ENCODE assay signal across 21 cellular contexts in the genomic region with DNA sequence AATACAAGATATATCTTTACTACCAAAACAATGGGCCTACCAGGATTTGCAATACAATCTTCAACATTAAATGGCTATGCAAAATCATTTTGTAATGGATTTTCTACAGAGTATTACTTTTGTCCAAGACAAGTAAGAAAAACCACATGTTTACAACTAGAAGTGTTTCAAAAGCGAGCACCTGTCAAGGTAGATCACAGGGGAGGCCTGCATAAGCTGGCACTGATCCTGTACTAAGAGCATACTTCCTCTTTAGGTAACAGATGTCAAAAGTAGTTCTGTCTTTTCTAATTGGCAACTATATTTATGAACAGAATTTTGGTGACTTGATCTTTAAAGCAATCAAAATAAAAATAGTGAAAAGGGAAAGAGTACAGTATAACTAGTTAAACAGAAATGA.
DNase-seq lines count a peak whose midpoint lies in the region; ATAC-seq, FAIRE-seq and TF ChIP-seq lines count a peak whose summit lies in the region.
"Had no signal": no experiment of that assay in that cellular context is flagged by ENCODE, and none has a peak within 500 bp of the region (broad histone marks: within the 10 kb centered on the region; RNA-seq: fewer than 3 reads in every experiment).

No MANE protein-coding gene starts in this region.

- WGBS in pancreas, 2 donors = 40 to 48% methylated on average over 1 of the region's 1 CpG
- 92 to 100% (median 97%) methylated on average over 1 of the region's 1 CpG for WGBS in heart left ventricle, 4 donors

- no peaks in the 10 kb centered on the region for H3K4me1 ChIP-seq in pancreas
- peaks cover 0 to 4% (median 0%) of the 10 kb centered on the region in 12 donors for H3K4me1 ChIP-seq in heart left ventricle
- H3K4me1 ChIP-seq: BLaER1 treated with 17β-estradiol and CSF1 and Interleukin-3, amounts not matched to agents 10 nM and 100 nM had no signal

- intact Hi-C loops in pancreas (cut with DNase I) = no loop called here
- intact Hi-C loops in heart left ventricle (cut with DNase I) = no loop called here

- no peak for TF ChIP-seq CTCF in pancreas (IDR thresholded peaks at IDR 0.05)
- TF ChIP-seq CTCF in heart left ventricle (IDR thresholded peaks at IDR 0.05) = no peak

- H3K9me3 ChIP-seq in pancreas (no peaks in the 10 kb centered on the region), heart left ventricle (no peaks in the 10 kb centered on the region)
- H3K9me3 ChIP-seq: adrenal gland; BLaER1 treated with 17β-estradiol and CSF1 and Interleukin-3, amounts not matched to agents 10 nM and 100 nM; thyroid gland had no signal

- H3K27ac ChIP-seq in pancreas (no peak overlapping the region), heart left ventricle (no peak overlapping the region)
- H3K27ac ChIP-seq: adrenal gland; BLaER1 treated with 17β-estradiol and CSF1 and Interleukin-3, amounts not matched to agents 10 nM and 100 nM; thyroid gland had no signal

- H3K4me3 ChIP-seq in pancreas = no peak overlapping the region
- no peak overlapping the region for H3K4me3 ChIP-seq in heart left ventricle
- H3K4me3 ChIP-seq: adrenal gland; BLaER1 treated with 17β-estradiol and CSF1 and Interleukin-3, amounts not matched to agents 10 nM and 100 nM; thyroid gland had no signal

- peak; percentile 51 for FAIRE-seq in pancreas (lab: Jason Lieb, UNC)
- FAIRE-seq: GM18507 had no signal

- H3K36me3 ChIP-seq in pancreas = no peaks in the 10 kb centered on the region
- H3K36me3 ChIP-seq in heart left ventricle = no peaks in the 10 kb centered on the region
- H3K36me3 ChIP-seq: adrenal gland; BLaER1 treated with 17β-estradiol and CSF1 and Interleukin-3, amounts not matched to agents 10 nM and 100 nM; thyroid gland had no signal

- DNase-seq in SKM-1 treated with dmso at 0.1 percent for 144 hours (lab: John Stamatoyannopoulos, UW; ENCODE audit: unreplicated experiment) (peak; percentile 5), SKM-1 (lab: John Stamatoyannopoulos, UW; ENCODE audit: unreplicated experiment) (no peak), NCI-H69 (lab: John Stamatoyannopoulos, UW) (peak; percentile 71), pancreas (no peak), medulla oblongata (ENCODE audit: extremely low spot score) (no peak), heart left ventricle (no peak)
- DNase-seq: activated CD8-positive, alpha-beta memory T cell treated with anti-CD3 and anti-CD28 coated beads for 24 hours; adrenal gland; dermis blood vessel endothelial cell; DMS153; foreskin melanocyte; left cardiac atrium; midbrain; NCI-H2029; NCI-H510A treated with DMSO at 0.1 percent for 48 hours; thyroid gland had no signal

- peak; percentile 51 for ATAC-seq in GM21528 (IDR thresholded peaks at IDR 0.05; ENCODE audit: low FRiP score, unreplicated experiment)
- no peak for ATAC-seq in pancreas
- no peak for ATAC-seq in heart left ventricle
- ATAC-seq in GM19452 (IDR thresholded peaks at IDR 0.05; ENCODE audit: unreplicated experiment) = no peak
- ATAC-seq: left cardiac atrium; stimulated activated memory B cell treated with anti-CD40 and anti-IgM and Interleukin-4, amounts not matched to agents 10 μg/mL and 1 μg/mL and 100 μg/mL, for 72 hours had no signal

- no peak for TF ChIP-seq POLR2A in heart left ventricle (IDR thresholded peaks at IDR 0.05)

- H3K27me3 ChIP-seq in pancreas (no peaks in the 10 kb centered on the region), heart left ventricle (no peaks in the 10 kb centered on the region)
- H3K27me3 ChIP-seq: adrenal gland; BLaER1 treated with 17β-estradiol and CSF1 and Interleukin-3, amounts not matched to agents 10 nM and 100 nM; thyroid gland had no signal

Comparison
In these comparisons a context has a peak if more than half of its experiments do, and no peak if none do; other contexts are left out.
1. DNase-seq: peak in SKM-1 treated with dmso at 0.1 percent for 144 hours (single experiment) and NCI-H69 (single experiment); none in SKM-1 (single experiment), pancreas (0 of 6), medulla oblongata (single experiment) and heart left ventricle (0 of 5).